Comparison of ENCODE assay signal across 1 cellular context in genomic region chr13:22839554-22840286, GRCh38.
TF ChIP-seq lines count a peak whose summit lies in the region.

No MANE protein-coding gene starts in this region.

TF ChIP-seq in GM12891, 5 proteins besides CTCF, POLR2A, EP300 and RAD21:
- TF ChIP-seq TAF1 (IDR thresholded peaks at IDR 0.05; ENCODE audit: low read depth, low read length), result no peak
- TF ChIP-seq PAX5 (IDR thresholded peaks at IDR 0.05; ENCODE audit: insufficient read depth, low read length, severe bottlenecking), result no peak
- no peak for TF ChIP-seq POU2F2 (IDR thresholded peaks at IDR 0.05; ENCODE audit: low read depth, low read length)
- TF ChIP-seq SPI1 (IDR thresholded peaks at IDR 0.05; ENCODE audit: low read depth, low read length), result peak; percentile 80
